Comparison of ENCODE assay signal across 8 cellular contexts in the genomic region with DNA sequence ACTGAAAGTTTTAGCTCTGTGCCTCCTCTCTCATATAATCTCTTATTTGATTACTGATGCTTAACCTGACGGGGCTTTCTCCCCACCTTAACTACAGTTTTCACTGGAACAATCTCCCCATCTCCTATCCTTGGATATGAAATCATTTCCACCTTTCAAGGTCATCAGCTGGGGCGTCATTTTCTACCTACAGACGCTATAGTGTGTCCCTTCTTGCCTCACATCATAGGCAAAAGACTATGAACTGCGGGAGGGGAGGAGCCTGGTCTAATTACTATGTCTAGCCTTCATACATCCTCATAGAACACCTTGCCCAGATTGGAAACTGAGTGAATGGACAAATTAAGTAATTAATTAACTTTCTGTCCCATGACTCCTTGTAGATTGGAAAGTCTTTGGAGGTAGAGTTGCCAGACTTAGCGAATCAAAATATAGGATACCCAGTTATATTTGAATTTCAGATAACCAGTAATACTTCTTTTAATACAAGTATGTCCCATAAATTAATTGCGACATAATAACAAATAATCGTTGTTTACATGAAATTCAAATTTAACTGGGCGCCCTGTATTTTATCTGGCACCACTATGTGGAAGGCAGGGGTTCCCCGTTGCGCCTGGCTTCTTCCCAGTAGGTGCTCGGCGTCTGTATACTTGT. TPM values are rescaled to one million over a fixed set of nuclear protein-coding genes. Genes with fewer than 3 reads are reported as not detected.
A peak's percentile ranks its signal among the peaks of the same experiment; 100 is the strongest.
DNase-seq lines count a peak whose midpoint lies in the region; ATAC-seq, FAIRE-seq and TF ChIP-seq lines count a peak whose summit lies in the region.

No MANE protein-coding gene starts in this region.

- FAIRE-seq in K562 (lab: Jason Lieb, UNC), result no peak

- no peaks in the 10 kb centered on the region for H3K9me3 ChIP-seq in K562 (replicated peaks; ENCODE audit: control insufficient read depth, insufficient read depth, low read depth, low read length)
- no peaks in the 10 kb centered on the region for H3K9me3 ChIP-seq in liver (ENCODE audit: control insufficient read depth in 4 of 4, low read length in 3 of 4)

- no peaks in the 10 kb centered on the region for H3K36me3 Mint-ChIP-seq in activated CD4-positive, alpha-beta T cell treated with anti-CD3 and anti-CD28 coated beads, Interleukin-2, amount 10 ng/mL, durations not matched to agents 24 days and 14 days (ENCODE audit: low read depth)
- H3K36me3 Mint-ChIP-seq in type B pancreatic cell, result no peaks in the 10 kb centered on the region

- DNase-seq in activated CD4-positive, alpha-beta T cell treated with anti-CD3 and anti-CD28 coated beads, Interleukin-2, amount 10 ng/mL, durations not matched to agents 24 days and 14 days, result no peak
- no peak for DNase-seq in activated CD4-positive, alpha-beta T cell treated with anti-CD3 and anti-CD28 coated beads for 4 hours
- DNase-seq in K562 (ENCODE audit: extremely low read depth in 1 of 4, low spot score in 3 of 4) (no peak), type B pancreatic cell (ENCODE audit: extremely low spot score, unreplicated experiment) (no peak), epidermal melanocyte (ENCODE audit: insufficient read length, low spot score) (no peak), occipital lobe (lab: John Stamatoyannopoulos, UW) (no peak)

- H3K4me1 Mint-ChIP-seq in activated CD4-positive, alpha-beta T cell treated with anti-CD3 and anti-CD28 coated beads, Interleukin-2, amount 10 ng/mL, durations not matched to agents 24 days and 14 days, result peaks cover 19% of the 10 kb centered on the region
- H3K4me1 Mint-ChIP-seq in type B pancreatic cell (ENCODE audit: unreplicated experiment), result peaks cover 6% of the 10 kb centered on the region

- intact Hi-C loops in activated CD4-positive, alpha-beta T cell treated with anti-CD3 and anti-CD28 coated beads, Interleukin-2, amount 10 ng/mL, durations not matched to agents 24 days and 14 days (cut with micrococcal nuclease), result loop anchor here (2.0 to 5.0 kb wide), 2 partner anchors 67 to 157 kb away; a partner anchor contains a TSS
- intact Hi-C loops in K562 (cut with micrococcal nuclease), result loop anchor here (10.0 kb wide), 1 partner anchor 65 kb away; a partner anchor contains a TSS

- CTCF ChIA-PET in K562 (lab: Yijun Ruan, JAX; ENCODE audit: low intra/inter-chr PET ratio), result interaction anchor here (1.2 kb wide), 1 partner anchor 36 kb away, joined by 3 read pairs; no protein-coding TSS in a partner anchor

- no peak for TF ChIP-seq RAD21 in K562 (CRISPR knock-in tag; conservative IDR thresholded peaks at IDR 0.05 in 1 of 2, IDR thresholded peaks at IDR 0.05 in 1 of 2)
- TF ChIP-seq RAD21 in liver (IDR thresholded peaks at IDR 0.05), result no peak

- peak overlapping the region; percentile 85 for H3K4me2 ChIP-seq in K562 (ENCODE audit: insufficient read depth, low read length)

- H3K4me3 ChIP-seq in K562 (peak overlapping the region; percentile 88), liver (ENCODE audit: low read depth in 1 of 3, low read length in 3 of 3) (peak overlapping the region; percentile 44 to 90 (median 68))

- no peak overlapping the region for H3K27ac ChIP-seq in K562 (ENCODE audit: extremely low read depth, low read depth, low read length)
- H3K27ac ChIP-seq in liver (ENCODE audit: low read depth in 1 of 2, low read length in 2 of 2), result peak overlapping the region; percentile 74 to 91

- TF ChIP-seq EP300 in K562 (IDR thresholded peaks at IDR 0.05; ENCODE audit: low read length), result no peak

- in situ Hi-C loops in K562 (cut with MboI), result no loop called here

- H3K36me3 ChIP-seq in K562 (ENCODE audit: control insufficient read depth, insufficient read depth, low read length), result no peaks in the 10 kb centered on the region
- no peaks in the 10 kb centered on the region for H3K36me3 ChIP-seq in liver (ENCODE audit: control insufficient read depth in 4 of 4, insufficient read depth in 3 of 4, low read depth in 1 of 4, low read length in 3 of 4)

- H2AFZ ChIP-seq in K562 (ENCODE audit: low read depth, low read length), result peak overlapping the region; percentile 92

- H3K9me3 Mint-ChIP-seq in activated CD4-positive, alpha-beta T cell treated with anti-CD3 and anti-CD28 coated beads, Interleukin-2, amount 10 ng/mL, durations not matched to agents 24 days and 14 days, result no peaks in the 10 kb centered on the region
- peaks cover 5% of the 10 kb centered on the region for H3K9me3 Mint-ChIP-seq in type B pancreatic cell

- peak overlapping the region; percentile 95 for H3K27ac Mint-ChIP-seq in activated CD4-positive, alpha-beta T cell treated with anti-CD3 and anti-CD28 coated beads, Interleukin-2, amount 10 ng/mL, durations not matched to agents 24 days and 14 days
- H3K27ac Mint-ChIP-seq in type B pancreatic cell, result peak overlapping the region; percentile 98

- H3K27me3 ChIP-seq in K562 (ENCODE audit: control insufficient read depth in 2 of 2, insufficient read depth in 2 of 2, low read length in 2 of 2) (no peaks in the 10 kb centered on the region), liver (ENCODE audit: control insufficient read depth in 4 of 4, insufficient read depth in 4 of 4, low read length in 3 of 4) (no peaks in the 10 kb centered on the region)

- H3K4me3 Mint-ChIP-seq in activated CD4-positive, alpha-beta T cell treated with anti-CD3 and anti-CD28 coated beads, Interleukin-2, amount 10 ng/mL, durations not matched to agents 24 days and 14 days, result peak overlapping the region; percentile 91
- H3K4me3 Mint-ChIP-seq in type B pancreatic cell, result peak overlapping the region; percentile 95

- H3K27me3 Mint-ChIP-seq in activated CD4-positive, alpha-beta T cell treated with anti-CD3 and anti-CD28 coated beads, Interleukin-2, amount 10 ng/mL, durations not matched to agents 24 days and 14 days, result no peaks in the 10 kb centered on the region
- H3K27me3 Mint-ChIP-seq in type B pancreatic cell, result no peaks in the 10 kb centered on the region

- H3K79me2 ChIP-seq in K562 (ENCODE audit: control insufficient read depth, insufficient read depth, low read length), result peaks cover 25% of the 10 kb centered on the region

- no peaks in the 10 kb centered on the region for H3K9me1 ChIP-seq in K562 (ENCODE audit: control insufficient read depth, insufficient read depth, low read length)

- TF ChIP-seq CTCF in K562 (IDR thresholded peaks at IDR 0.05 in 2 of 3, conservative IDR thresholded peaks at IDR 0.05 in 1 of 3; ENCODE audit: insufficient read depth in 2 of 3, low read depth in 1 of 3, low read length in 3 of 3), result no peak
- TF ChIP-seq CTCF in liver (IDR thresholded peaks at IDR 0.05; ENCODE audit: low read depth, low read length, missing input control), result no peak
- TF ChIP-seq CTCF in type B pancreatic cell (conservative IDR thresholded peaks at IDR 0.05), result no peak

- no peaks in the 10 kb centered on the region; the same call in 1 of the 2 replicates for H4K20me1 ChIP-seq in K562 (replicated peaks; ENCODE audit: control insufficient read depth, insufficient read depth, low read length)

- TF ChIP-seq POLR2A in K562 (conservative IDR thresholded peaks at IDR 0.05), result no peak

- TSS peak; percentile 69 for BruUV-seq in K562 (replicated peaks; lab: Mats Ljungman, UMichigan)

- H3K9ac ChIP-seq in K562 (ENCODE audit: insufficient read depth in 1 of 2, low read depth in 2 of 2, low read length in 2 of 2), result peak overlapping the region; percentile 43 to 88; a peak in 3 of 4 replicates
- H3K9ac ChIP-seq in liver (ENCODE audit: low read depth in 1 of 2, low read length in 2 of 2), result peak overlapping the region; percentile 3 to 50

- peak; percentile 21 for ATAC-seq in HG03469 (IDR thresholded peaks at IDR 0.05; ENCODE audit: unreplicated experiment)
- ATAC-seq in K562, result peak; percentile 69; the same call in 1 of the 3 replicates

- H3K4me1 ChIP-seq in K562 (replicated peaks in 1 of 2; ENCODE audit: control insufficient read depth in 2 of 2, insufficient read depth in 2 of 2, low read length in 2 of 2), result peaks cover 5 to 14% of the 10 kb centered on the region in 2 experiments; a peak in 3 of 5 replicates
- H3K4me1 ChIP-seq in liver (ENCODE audit: control insufficient read depth in 4 of 4, insufficient read depth in 4 of 4, low read length in 3 of 4), result peaks cover 0 to 13% (median 3%) of the 10 kb centered on the region in 4 donors

- POLR2A ChIA-PET in K562 (lab: Yijun Ruan, JAX), result interaction anchor here (0.5 to 0.7 kb wide), 2 partner anchors 214 to 547 kb away, joined by 3 to 4 read pairs; no protein-coding TSS in a partner anchor

- WGBS in K562 (ENCODE audit: insufficient coverage, low coverage, missing lambda C conversion rate), result 6% methylated on average over 12 of the region's 12 CpGs
- 16% methylated on average over 12 of the region's 12 CpGs for WGBS in liver

RNA-seq across cellular contexts. Expression of a gene that starts 0.8 kb away (rescaled TPM):
- 66.5 and 68.7 TPM in 2 replicates for total RNA-seq in activated CD4-positive, alpha-beta T cell treated with anti-CD3 and anti-CD28 coated beads, Interleukin-2, amount 10 ng/mL, durations not matched to agents 24 days and 14 days
- total RNA-seq in K562 (2011; cell fraction: chromatin; rRNA removed; ENCODE audit: low replicate concordance), result 78.0 and 106 TPM in 2 replicates
- 66.9 and 82.1 TPM in 2 replicates for total RNA-seq in K562 (2011; cell fraction: nucleolus; rRNA removed)
- 114 and 118 TPM in 2 replicates for total RNA-seq in K562 (2011; cell fraction: nucleoplasm; rRNA removed)
- total RNA-seq in K562 (2014; rRNA removed) (23.3 and 26.3 TPM in 2 replicates), K562 (2014; rRNA removed; fragmentation: Illumina TruSeq; extraction: Trizol) (45.8 and 50.2 TPM in 2 replicates), K562 (2015; rRNA removed; fragmentation: Illumina TruSeq; extraction: Trizol) (37.9 and 41.9 TPM in 2 replicates), K562 (2021) (38.7 and 50.1 TPM in 2 replicates), liver (10 to 100 TPM; 61.9 to 80.7 TPM), type B pancreatic cell (ENCODE audit: low replicate concordance) (98.0 and 160 TPM in 2 replicates), occipital lobe (95.1 TPM)
- polyA plus RNA-seq in K562 (2011; rRNA removed) (131 and 134 TPM in 2 replicates), K562 (2014; fragmentation: Illumina TruSeq; extraction: Trizol) (69.7 and 70.2 TPM in 2 replicates), K562 (2014; fragmentation: Nextera tagmentation; extraction: Ambion mirVana) (10 to 100 TPM; 26.6 to 32.8 TPM), K562 (2014; rRNA removed) (38.0 and 38.8 TPM in 2 replicates), liver (10 to 100 TPM; 49.7 to 54.2 TPM)
- 38.5 and 54.4 TPM in 2 replicates for polyA plus RNA-seq in K562 (2011; cell fraction: cytosol; rRNA removed)
- polyA plus RNA-seq in K562 (2011; cell fraction: nucleus; rRNA removed), result 27.8 and 49.9 TPM in 2 replicates
- 56.2 and 68.2 TPM in 2 replicates for polyA plus RNA-seq in K562 (2012)
- polyA minus RNA-seq in K562 (2011; rRNA and poly(A)+ RNA removed), result 95.9 and 96.6 TPM in 2 replicates
- 42.8 and 52.2 TPM in 2 replicates for polyA minus RNA-seq in K562 (2011; cell fraction: cytosol; rRNA and poly(A)+ RNA removed)
- 12.0 and 21.5 TPM in 2 replicates for polyA minus RNA-seq in K562 (2011; cell fraction: nucleus; rRNA and poly(A)+ RNA removed)

RNA-seq across cellular contexts. Expression of a gene that starts 43.2 kb away (rescaled TPM):
- not detected in 2 replicates for total RNA-seq in activated CD4-positive, alpha-beta T cell treated with anti-CD3 and anti-CD28 coated beads, Interleukin-2, amount 10 ng/mL, durations not matched to agents 24 days and 14 days
- total RNA-seq in K562 (2011; cell fraction: chromatin; rRNA removed; ENCODE audit: low replicate concordance), result not detected in 2 replicates
- not detected in 2 replicates for total RNA-seq in K562 (2011; cell fraction: nucleolus; rRNA removed)
- total RNA-seq in K562 (2011; cell fraction: nucleoplasm; rRNA removed), result not detected in 2 replicates
- total RNA-seq in K562 (2014; rRNA removed) (not detected in 2 replicates), K562 (2014; rRNA removed; fragmentation: Illumina TruSeq; extraction: Trizol) (not detected in 2 replicates), K562 (2015; rRNA removed; fragmentation: Illumina TruSeq; extraction: Trizol) (not detected in 2 replicates), K562 (2021) (not detected in 2 replicates), liver (not detected), type B pancreatic cell (ENCODE audit: low replicate concordance) (not detected in 2 replicates), occipital lobe (not detected)
- polyA plus RNA-seq in K562 (2011; rRNA removed) (not detected in 2 replicates), K562 (2014; fragmentation: Illumina TruSeq; extraction: Trizol) (not detected in 2 replicates), K562 (2014; fragmentation: Nextera tagmentation; extraction: Ambion mirVana) (not detected), K562 (2014; rRNA removed) (not detected in 2 replicates), liver (not detected)
- not detected in 2 replicates for polyA plus RNA-seq in K562 (2011; cell fraction: cytosol; rRNA removed)
- not detected in 2 replicates for polyA plus RNA-seq in K562 (2011; cell fraction: nucleus; rRNA removed)
- not detected in 2 replicates for polyA plus RNA-seq in K562 (2012)
- polyA minus RNA-seq in K562 (2011; rRNA and poly(A)+ RNA removed), result not detected in 2 replicates
- not detected in 2 replicates for polyA minus RNA-seq in K562 (2011; cell fraction: cytosol; rRNA and poly(A)+ RNA removed)
- polyA minus RNA-seq in K562 (2011; cell fraction: nucleus; rRNA and poly(A)+ RNA removed), result not detected in 2 replicates
